ENCODE assay signal across 20 cellular contexts in genomic region chr2:200625958-200626363, GRCh38. TPM values are rescaled to one million over a fixed set of nuclear protein-coding genes. Genes with fewer than 3 reads are reported as not detected.
A peak's percentile ranks its signal among the peaks of the same experiment; 100 is the strongest.
DNase-seq lines count a peak whose midpoint lies in the region; ATAC-seq and TF ChIP-seq lines count a peak whose summit lies in the region.
"Had no signal": no experiment of that assay in that cellular context is flagged by ENCODE, and none has a peak within 500 bp of the region (broad histone marks: within the 10 kb centered on the region; RNA-seq: fewer than 3 reads in every experiment).

No MANE protein-coding gene starts in this region.

- no peaks in the 10 kb centered on the region for H3K36me3 ChIP-seq in brain microvascular endothelial cell (replicated peaks)
- H3K36me3 ChIP-seq: thyroid gland had no signal

- TF ChIP-seq CTCF in brain microvascular endothelial cell (IDR thresholded peaks at IDR 0.05; ENCODE audit: low read depth, low read length, missing control alignments), result no peak

- in situ Hi-C loops in brain microvascular endothelial cell (cut with HindIII; ENCODE audit: low pct_ligation_motif_present, low sequenced_read_pairs), result no loop called here

- no peak for ATAC-seq in HG03108 (IDR thresholded peaks at IDR 0.05; ENCODE audit: unreplicated experiment)
- ATAC-seq: mucosa of descending colon had no signal

- H3K27me3 ChIP-seq in brain microvascular endothelial cell (replicated peaks), result no peaks in the 10 kb centered on the region
- H3K27me3 ChIP-seq: esophagus squamous epithelium, thyroid gland had no signal

- DNase-seq in EL (peak; percentile 71), MV-4-11 (lab: John Stamatoyannopoulos, UW) (peak; percentile 73), brain microvascular endothelial cell (no peak), kidney tubule cell (ENCODE audit: low spot score) (peak; percentile 29), NCI-H510A treated with DMSO at 0.1 percent for 48 hours (lab: John Stamatoyannopoulos, UW) (no peak), A172 (ENCODE audit: low spot score) (no peak)
- DNase-seq in activated naive CD4-positive, alpha-beta T cell treated with anti-CD3 and anti-CD28 coated beads, Interleukin-2, amount 50 U/mL, for 16 hours, result no peak
- DNase-seq: activated CD4-positive, alpha-beta T cell treated with anti-CD3 and anti-CD28 coated beads, Interleukin-2, amount 50 U/mL, for 48 hours; cerebellar nuclear complex; effector memory CD4-positive, alpha-beta T cell; esophagus squamous epithelium; immature natural killer cell; Kasumi-1; mucosa of descending colon; NCI-H1436 treated with DMSO at 0.1 percent for 48 hours; SHP77; small intestine; stimulated activated naive CD4-positive, alpha-beta T cell; thyroid gland had no signal

- H3K4me3 ChIP-seq in brain microvascular endothelial cell (ENCODE audit: low read depth, low read length), result no peak overlapping the region
- H3K4me3 ChIP-seq: esophagus squamous epithelium, mucosa of descending colon, thyroid gland had no signal

- peak overlapping the region; percentile 62 for H3K27ac ChIP-seq in brain microvascular endothelial cell
- H3K27ac ChIP-seq: esophagus squamous epithelium, thyroid gland had no signal

RNA-seq across cellular contexts. Expression of gene AOX1, which starts 40.1 kb away (rescaled TPM):
- 8.4 and 13.2 TPM in 2 replicates for total RNA-seq in A172 (2014; rRNA removed; shearing (Covaris generic))

Comparison
In these comparisons a context has a peak if more than half of its experiments do, and no peak if none do; other contexts are left out.
1. DNase-seq: peak in EL (single experiment), MV-4-11 (single experiment) and kidney tubule cell (single experiment); none in brain microvascular endothelial cell (single experiment), NCI-H510A treated with DMSO at 0.1 percent for 48 hours (single experiment), A172 (single experiment) and activated naive CD4-positive, alpha-beta T cell treated with anti-CD3 and anti-CD28 coated beads, Interleukin-2, amount 50 U/mL, for 16 hours (single experiment).